In the genomic region with DNA sequence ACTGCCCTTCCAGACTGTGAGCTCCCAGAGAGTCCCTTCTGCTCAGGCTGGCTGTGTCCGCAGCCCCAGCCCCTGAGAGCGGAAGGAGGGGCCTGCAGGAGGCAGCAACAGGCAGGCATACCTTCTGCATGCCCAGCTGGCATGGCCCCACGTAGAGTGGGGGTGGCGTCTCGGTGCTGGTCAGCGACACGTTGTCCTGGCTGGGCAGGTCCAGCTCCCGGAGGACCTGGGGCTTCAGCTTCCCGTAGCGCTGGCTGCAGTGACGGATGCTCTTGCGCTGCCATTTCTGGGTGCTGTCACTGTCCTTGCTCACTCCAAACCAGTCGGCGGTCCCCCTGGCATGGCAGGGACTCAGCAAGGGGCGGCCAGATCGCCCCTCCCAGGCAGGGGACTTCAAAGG, we compare ENCODE assay signal across 26 cellular contexts.
"Had no signal": no experiment of that assay in that cellular context is flagged by ENCODE, and none has a peak within 500 bp of the region (broad histone marks: within the 10 kb centered on the region; RNA-seq: fewer than 3 reads in every experiment).

No MANE protein-coding gene starts in this region.

- H3K4me3 Mint-ChIP-seq: memory B cell; mesothelial cell of epicardium; natural killer cell; neural progenitor cell; stimulated activated naive B cell treated with anti-CD40 and anti-IgM and Interleukin-4, amounts not matched to agents 10 μg/mL and 1 μg/mL and 100 μg/mL, for 72 hours; stimulated activated naive CD8-positive, alpha-beta T cell treated with anti-CD3 and anti-CD28 coated beads, Interleukin-15, amount 100 ng/mL, for 72 hours had no signal

- H3K9me3 ChIP-seq: colonic mucosa, esophagus squamous epithelium, lower lobe of right lung, prostate gland, testis, tibial nerve, upper lobe of right lung, vagina had no signal

- ATAC-seq: foreskin keratinocyte; lower lobe of right lung; natural killer cell; stimulated activated naive B cell treated with anti-CD40 and anti-IgM and Interleukin-4, amounts not matched to agents 10 μg/mL and 1 μg/mL and 100 μg/mL, for 72 hours; stimulated activated naive CD8-positive, alpha-beta T cell treated with anti-CD3 and anti-CD28 coated beads, Interleukin-15, amount 100 ng/mL, for 72 hours; upper lobe of right lung had no signal

- H3K4me3 ChIP-seq: colonic mucosa, esophagus squamous epithelium, hepatocyte, lower lobe of right lung, neural progenitor cell, prostate gland, testis, tibial nerve, upper lobe of right lung, vagina had no signal

- H3K27ac ChIP-seq: colonic mucosa, esophagus squamous epithelium, foreskin keratinocyte, hepatocyte, lower lobe of right lung, neural progenitor cell, parathyroid adenoma, prostate gland, testis, upper lobe of right lung, vagina had no signal

- H3K27me3 ChIP-seq: colonic mucosa, esophagus squamous epithelium, foreskin keratinocyte, hepatocyte, neural progenitor cell, testis, tibial nerve, upper lobe of right lung, vagina had no signal

- DNase-seq: cerebellar nuclear complex; colonic mucosa; dermis blood vessel endothelial cell; esophagus squamous epithelium; foreskin keratinocyte; head of caudate nucleus; kidney glomerular epithelial cell; lower lobe of right lung; natural killer cell; nucleus accumbens; retina; stimulated activated CD4-positive, alpha-beta T cell treated with anti-CD3 and anti-CD28 coated beads, Interleukin-15, amount 100 ng/mL, for 24 hours; stimulated activated CD4-positive, alpha-beta T cell treated with anti-CD3 and anti-CD28 coated beads, Interleukin-1b, Interleukin-23, amount 100 ng/mL, for 48 hours; stimulated activated CD4-positive, alpha-beta T cell treated with anti-CD3 and anti-CD28 coated beads, Interleukin-4, amount 100 ng/mL, for 24 hours; stimulated activated naive B cell treated with anti-CD40 and anti-IgM and Interleukin-4, amounts not matched to agents 10 μg/mL and 1 μg/mL and 100 μg/mL, for 72 hours; stimulated activated naive CD8-positive, alpha-beta T cell treated with anti-CD3 and anti-CD28 coated beads, Interleukin-15, amount 100 ng/mL, for 72 hours; testis had no signal

- H3K27me3 Mint-ChIP-seq: memory B cell had no signal

- H3K9me3 Mint-ChIP-seq: memory B cell; mesothelial cell of epicardium; natural killer cell; neural progenitor cell; stimulated activated naive B cell treated with anti-CD40 and anti-IgM and Interleukin-4, amounts not matched to agents 10 μg/mL and 1 μg/mL and 100 μg/mL, for 72 hours; stimulated activated naive CD8-positive, alpha-beta T cell treated with anti-CD3 and anti-CD28 coated beads, Interleukin-15, amount 100 ng/mL, for 72 hours had no signal

- H3K4me1 ChIP-seq: colonic mucosa, foreskin keratinocyte had no signal

- H3K36me3 Mint-ChIP-seq: memory B cell, natural killer cell had no signal

- H3K36me3 ChIP-seq: colonic mucosa, neural progenitor cell had no signal
